Comparison of ENCODE assay signal across 12 cellular contexts in genomic region chr9:127539982-127540663, GRCh38.
A peak's percentile ranks its signal among the peaks of the same experiment; 100 is the strongest.
DNase-seq lines count a peak whose midpoint lies in the region; ATAC-seq, FAIRE-seq and TF ChIP-seq lines count a peak whose summit lies in the region.
"Had no signal": no experiment of that assay in that cellular context is flagged by ENCODE, and none has a peak within 500 bp of the region (broad histone marks: within the 10 kb centered on the region; RNA-seq: fewer than 3 reads in every experiment).

No MANE protein-coding gene starts in this region.

- no peaks in the 10 kb centered on the region for H3K36me3 ChIP-seq in endodermal cell (ENCODE audit: control insufficient read depth, insufficient read depth, low read length)
- no peaks in the 10 kb centered on the region for H3K36me3 ChIP-seq in rectal smooth muscle tissue (ENCODE audit: control insufficient read depth, insufficient read depth, low read length)
- H3K36me3 ChIP-seq: cardiac muscle cell had no signal

- peaks cover 21% of the 10 kb centered on the region for H3K4me1 Mint-ChIP-seq in endodermal cell

- 95 to 96% methylated on average over 15 of the region's 15 CpGs for WGBS in endodermal cell (ENCODE audit: insufficient coverage in 1 of 2, insufficient read length in 1 of 2), 2 experiments

- H3K27me3 ChIP-seq in endodermal cell (ENCODE audit: control insufficient read depth, insufficient read depth, low read length, poor library complexity, severe bottlenecking) (no peaks in the 10 kb centered on the region), rectal smooth muscle tissue (ENCODE audit: control insufficient read depth, insufficient read depth, low read length) (no peaks in the 10 kb centered on the region)
- H3K27me3 ChIP-seq: cardiac muscle cell had no signal

- DNase-seq in RPMI7951 (ENCODE audit: low read depth) (peak; percentile 55), endodermal cell (no peak), D721Med (ENCODE audit: insufficient read length, low spot score) (no peak), frontal cortex (ENCODE audit: low spot score in 2 of 2) (no peak)
- DNase-seq: stimulated activated CD4-positive, alpha-beta T cell treated with anti-CD3 and anti-CD28 coated beads, Interleukin-15, amount 100 ng/mL, for 24 hours had no signal

- H3K4me3 ChIP-seq in endodermal cell (ENCODE audit: low read length) (no peak overlapping the region), rectal smooth muscle tissue (ENCODE audit: low read length) (no peak overlapping the region)
- H3K4me3 ChIP-seq: cardiac muscle cell had no signal

- no peak overlapping the region for H3K4me3 Mint-ChIP-seq in endodermal cell
- H3K4me3 Mint-ChIP-seq: activated T-helper 1 cell treated with anti-CD3 and anti-CD28 coated beads, Interleukin-12 subunit alpha, Interleukin-12 subunit beta, Interleukin-2, Interleukin-4 antibody, amounts not matched to agents 30 ng/mL and 10 ng/mL and 1 ng/mL, durations not matched to agents 14 hours and 24 hours and 36 hours; nephron had no signal

- FAIRE-seq in D721Med (lab: Jason Lieb, UNC) = no peak
- FAIRE-seq in frontal cortex (lab: Jason Lieb, UNC) = no peak

- no peak overlapping the region for H3K9ac ChIP-seq in endodermal cell (ENCODE audit: extremely low read depth, low read length, poor library complexity, severe bottlenecking)
- no peak overlapping the region for H3K9ac ChIP-seq in rectal smooth muscle tissue (ENCODE audit: low read length)

- no peak for TF ChIP-seq CTCF in C4-2B (conservative IDR thresholded peaks at IDR 0.05)
- TF ChIP-seq CTCF in endodermal cell (conservative IDR thresholded peaks at IDR 0.05) = no peak
- TF ChIP-seq CTCF in D721Med (IDR thresholded peaks at IDR 0.05; ENCODE audit: insufficient read depth, missing control alignments) = no peak

- no peaks in the 10 kb centered on the region for H3K36me3 Mint-ChIP-seq in endodermal cell (ENCODE audit: low read depth)

- no peaks in the 10 kb centered on the region for H3K27me3 Mint-ChIP-seq in endodermal cell (ENCODE audit: insufficient read depth)

- peak overlapping the region; percentile 17 for H3K27ac Mint-ChIP-seq in endodermal cell
- H3K27ac Mint-ChIP-seq: activated T-helper 1 cell treated with anti-CD3 and anti-CD28 coated beads, Interleukin-12 subunit alpha, Interleukin-12 subunit beta, Interleukin-2, Interleukin-4 antibody, amounts not matched to agents 30 ng/mL and 10 ng/mL and 1 ng/mL, durations not matched to agents 14 hours and 24 hours and 36 hours; nephron had no signal

- peak overlapping the region; percentile 76 for H3K27ac ChIP-seq in C4-2B
- no peak overlapping the region for H3K27ac ChIP-seq in endodermal cell (ENCODE audit: low read depth, low read length)
- H3K27ac ChIP-seq in rectal smooth muscle tissue (ENCODE audit: low read depth, low read length) = peak overlapping the region; percentile 12
- H3K27ac ChIP-seq: cardiac muscle cell had no signal

- H3K4me1 ChIP-seq in endodermal cell (ENCODE audit: control insufficient read depth, insufficient read depth, low read length) (peaks cover under 1% of the 10 kb centered on the region), rectal smooth muscle tissue (ENCODE audit: control insufficient read depth, insufficient read depth, low read length) (peaks cover 57% of the 10 kb centered on the region)

- no peaks in the 10 kb centered on the region for H3K9me3 Mint-ChIP-seq in endodermal cell
- H3K9me3 Mint-ChIP-seq: activated T-helper 1 cell treated with anti-CD3 and anti-CD28 coated beads, Interleukin-12 subunit alpha, Interleukin-12 subunit beta, Interleukin-2, Interleukin-4 antibody, amounts not matched to agents 30 ng/mL and 10 ng/mL and 1 ng/mL, durations not matched to agents 14 hours and 24 hours and 36 hours; nephron had no signal

- TF ChIP-seq POLR2A in GM18505 (IDR thresholded peaks at IDR 0.05; ENCODE audit: borderline replicate concordance, extremely low read depth, insufficient read depth, insufficient read length) = no peak

- ATAC-seq in GM19455 (IDR thresholded peaks at IDR 0.05; ENCODE audit: unreplicated experiment) (no peak), GM18505 (IDR thresholded peaks at IDR 0.05; ENCODE audit: unreplicated experiment) (no peak)

- H3K9me3 ChIP-seq in endodermal cell (ENCODE audit: control insufficient read depth, low read length) = no peaks in the 10 kb centered on the region
